16 cellular contexts compared by ENCODE assay signal in the genomic region with DNA sequence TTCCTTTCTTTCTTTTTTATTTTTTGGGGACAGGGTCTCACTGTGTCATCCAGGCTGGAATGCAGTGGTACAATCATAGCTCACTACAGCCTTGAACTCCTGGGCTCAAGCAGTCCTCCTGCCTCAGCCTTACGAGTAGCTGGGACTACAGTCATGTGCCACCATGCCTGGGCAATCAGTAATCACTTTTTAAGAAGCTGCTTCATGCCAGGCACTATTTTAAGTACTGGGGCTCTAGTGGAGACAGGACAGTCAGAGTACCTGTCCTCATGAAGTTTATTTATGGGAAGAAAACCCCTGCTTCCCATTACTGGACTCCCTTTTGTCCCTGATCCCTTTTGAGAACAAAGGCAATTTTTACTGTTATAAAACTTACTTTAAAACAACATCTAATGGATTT.
A peak's percentile ranks its signal among the peaks of the same experiment; 100 is the strongest.
DNase-seq lines count a peak whose midpoint lies in the region; ATAC-seq and TF ChIP-seq lines count a peak whose summit lies in the region.
"Had no signal": no experiment of that assay in that cellular context is flagged by ENCODE, and none has a peak within 500 bp of the region (broad histone marks: within the 10 kb centered on the region; RNA-seq: fewer than 3 reads in every experiment).

No MANE protein-coding gene starts in this region.

- peak overlapping the region; percentile 69 for H3K27ac Mint-ChIP-seq in nephron progenitor cell
- H3K27ac Mint-ChIP-seq: CD4-positive, alpha-beta memory T cell; GM23338; HFFc6 had no signal

- H3K9me3 ChIP-seq in left ventricle myocardium inferior (replicated peaks), result no peaks in the 10 kb centered on the region
- H3K9me3 ChIP-seq in right atrium auricular region, result no peaks in the 10 kb centered on the region
- H3K9me3 ChIP-seq in psoas muscle, result no peaks in the 10 kb centered on the region
- no peaks in the 10 kb centered on the region for H3K9me3 ChIP-seq in spleen
- H3K9me3 ChIP-seq: HAP-1 had no signal

- H3K27me3 Mint-ChIP-seq in nephron progenitor cell (ENCODE audit: low read depth, poor library complexity), result no peaks in the 10 kb centered on the region
- H3K27me3 Mint-ChIP-seq: CD4-positive, alpha-beta memory T cell had no signal

- H3K36me3 ChIP-seq in left ventricle myocardium inferior (no peaks in the 10 kb centered on the region), right atrium auricular region (no peaks in the 10 kb centered on the region), psoas muscle (ENCODE audit: insufficient read depth in 1 of 2, low read depth in 1 of 2) (no peaks in the 10 kb centered on the region), spleen (no peaks in the 10 kb centered on the region)
- H3K36me3 ChIP-seq: HAP-1 had no signal

- ATAC-seq in psoas muscle (peak; percentile 26 to 81 (median 53)), HG03378 (IDR thresholded peaks at IDR 0.05; ENCODE audit: unreplicated experiment) (no peak)

- intact Hi-C loops in left ventricle myocardium inferior (cut with micrococcal nuclease), result no loop called here
- intact Hi-C loops in psoas muscle (cut with DNase I), result no loop called here
- intact Hi-C loops in spleen (cut with DNase I; ENCODE audit: low total_unique reads), result no loop called here

- no peak for DNase-seq in left ventricle myocardium inferior
- DNase-seq in right atrium auricular region (ENCODE audit: low spot score), result no peak
- DNase-seq in nephron progenitor cell, result no peak
- no peak for DNase-seq in psoas muscle
- DNase-seq in spleen, result no peak
- DNase-seq: C1 segment of cervical spinal cord; Calu3; CD4-positive, alpha-beta memory T cell; COR-L47; DMS53; DMS79 treated with DMSO at 0.1 percent for 48 hours; GF-D8; HFFc6 had no signal

- H3K9me3 Mint-ChIP-seq in nephron progenitor cell, result no peaks in the 10 kb centered on the region
- H3K9me3 Mint-ChIP-seq: GM23338, HFFc6 had no signal

- no peak for TF ChIP-seq POLR2A in spleen (IDR thresholded peaks at IDR 0.05)

- H3K4me1 ChIP-seq in left ventricle myocardium inferior, result peaks cover 60% of the 10 kb centered on the region
- peaks cover 0 to 14% of the 10 kb centered on the region in 2 donors for H3K4me1 ChIP-seq in right atrium auricular region
- peaks cover 20% of the 10 kb centered on the region for H3K4me1 ChIP-seq in psoas muscle
- no peaks in the 10 kb centered on the region for H3K4me1 ChIP-seq in spleen

- H3K27me3 ChIP-seq in left ventricle myocardium inferior (ENCODE audit: low read depth) (no peaks in the 10 kb centered on the region), right atrium auricular region (no peaks in the 10 kb centered on the region), psoas muscle (ENCODE audit: insufficient read depth in 3 of 3, low read length in 2 of 3) (no peaks in the 10 kb centered on the region), spleen (replicated peaks in 1 of 7) (no peaks in the 10 kb centered on the region)

- H3K4me3 ChIP-seq in left ventricle myocardium inferior, result no peak overlapping the region
- H3K4me3 ChIP-seq in right atrium auricular region, result no peak overlapping the region
- H3K4me3 ChIP-seq in psoas muscle, result no peak overlapping the region
- H3K4me3 ChIP-seq in spleen, result no peak overlapping the region
- H3K4me3 ChIP-seq: GM23338, HAP-1 had no signal

- TF ChIP-seq CTCF in left ventricle myocardium inferior (IDR thresholded peaks at IDR 0.05; ENCODE audit: borderline replicate concordance) (no peak), right atrium auricular region (IDR thresholded peaks at IDR 0.05) (no peak), nephron progenitor cell (IDR thresholded peaks at IDR 0.05) (no peak), psoas muscle (IDR thresholded peaks at IDR 0.05) (no peak), spleen (IDR thresholded peaks at IDR 0.05 in 8 of 11, conservative IDR thresholded peaks at IDR 0.05 in 3 of 11) (no peak)

- H3K4me3 Mint-ChIP-seq in nephron progenitor cell, result no peak overlapping the region
- H3K4me3 Mint-ChIP-seq: CD4-positive, alpha-beta memory T cell; GM23338; HFFc6 had no signal

- peaks cover 37% of the 10 kb centered on the region for H3K4me1 Mint-ChIP-seq in nephron progenitor cell
- H3K4me1 Mint-ChIP-seq: CD4-positive, alpha-beta memory T cell had no signal

- WGBS in psoas muscle, 3 donors, result 30 to 62% (median 37%) methylated on average over 1 of the region's 1 CpG
- 25 to 85% (median 70%) methylated on average over 1 of the region's 1 CpG for WGBS in spleen, 5 donors

- H3K27ac ChIP-seq in left ventricle myocardium inferior (replicated peaks) (peak overlapping the region; percentile 21), right atrium auricular region (peak overlapping the region in 1 of 2 donors; percentile 14), psoas muscle (no peak overlapping the region), spleen (no peak overlapping the region)

- H3K36me3 Mint-ChIP-seq in nephron progenitor cell (ENCODE audit: low read depth), result no peaks in the 10 kb centered on the region
- H3K36me3 Mint-ChIP-seq: CD4-positive, alpha-beta memory T cell had no signal
